10 cellular contexts compared by ENCODE assay signal in genomic region chr1:42529724-42530161, GRCh38.
DNase-seq lines count a peak whose midpoint lies in the region; ATAC-seq, FAIRE-seq and TF ChIP-seq lines count a peak whose summit lies in the region.
"Had no signal": no experiment of that assay in that cellular context is flagged by ENCODE, and none has a peak within 500 bp of the region (broad histone marks: within the 10 kb centered on the region; RNA-seq: fewer than 3 reads in every experiment).

No MANE protein-coding gene starts in this region.

- peak in 1 of 5 donors; percentile 3 for DNase-seq in CD8-positive, alpha-beta memory T cell
- DNase-seq in M059J (ENCODE audit: low read depth) (peak; percentile 80), GM12878 (ENCODE audit: low read depth, low spot score) (no peak), naive B cell (peak; percentile 6), tibial nerve (ENCODE audit: low spot score in 2 of 2) (no peak), activated gamma-delta T cell (lab: John Stamatoyannopoulos, UW) (no peak), mucosa of gallbladder (ENCODE audit: low spot score) (no peak)
- DNase-seq: mesendoderm, NCI-H187 had no signal

- BruUV-seq in GM12878 (replicated peaks; lab: Mats Ljungman, UMichigan): no TSS peak

- intact Hi-C loops in GM12878 (cut with micrococcal nuclease; ENCODE audit: unreplicated experiment): no loop called here

- no peak for TF ChIP-seq EP300 in GM12878 (IDR thresholded peaks at IDR 0.05; ENCODE audit: borderline replicate concordance in 1 of 2, control insufficient read depth in 1 of 2, low read depth in 2 of 2, low read length in 2 of 2)
- no peak for TF ChIP-seq EP300 in tibial nerve (IDR thresholded peaks at IDR 0.05)

- peak overlapping the region in 7 of 8 donors; percentile 15 to 86 (median 79) for H3K27ac Mint-ChIP-seq in CD8-positive, alpha-beta memory T cell
- peak overlapping the region in 4 of 6 donors; percentile 23 to 57 (median 52) for H3K27ac Mint-ChIP-seq in naive B cell

- TF ChIP-seq CTCF in GM12878 (IDR thresholded peaks at IDR 0.05 in 2 of 3, conservative IDR thresholded peaks at IDR 0.05 in 1 of 3; ENCODE audit: control insufficient read depth in 2 of 3, extremely low read depth in 1 of 3, insufficient read depth in 1 of 3, low read depth in 3 of 3, low read length in 3 of 3) (no peak), tibial nerve (IDR thresholded peaks at IDR 0.05) (no peak)

- peak; percentile 38 for FAIRE-seq in GM12878 (lab: Jason Lieb, UNC)

- peak overlapping the region; percentile 59 for H3K4me2 ChIP-seq in GM12878 (ENCODE audit: control insufficient read depth, insufficient read depth)

- H3K27ac ChIP-seq in CD8-positive, alpha-beta memory T cell (ENCODE audit: low read depth, low read length): no peak overlapping the region
- no peak overlapping the region for H3K27ac ChIP-seq in GM12878 (ENCODE audit: control insufficient read depth, insufficient read depth)
- H3K27ac ChIP-seq in tibial nerve: no peak overlapping the region

- H3K36me3 ChIP-seq in CD8-positive, alpha-beta memory T cell (ENCODE audit: insufficient read depth, low read length): no peaks in the 10 kb centered on the region
- H3K36me3 ChIP-seq in GM12878 (ENCODE audit: control insufficient read depth in 2 of 2, insufficient read depth in 2 of 2, low read length in 1 of 2) (no peaks in the 10 kb centered on the region), tibial nerve (peaks cover 0 to 11% (median 0%) of the 10 kb centered on the region in 3 donors)

- no peaks in the 10 kb centered on the region for H3K4me1 ChIP-seq in CD8-positive, alpha-beta memory T cell (ENCODE audit: insufficient read depth, low read length)
- H3K4me1 ChIP-seq in GM12878 (ENCODE audit: control insufficient read depth, insufficient read depth, low read length) (peaks cover 5% of the 10 kb centered on the region; the same call in 1 of the 2 replicates), tibial nerve (no peaks in the 10 kb centered on the region)

- no peak for TF ChIP-seq RAD21 in GM12878 (IDR thresholded peaks at IDR 0.05; ENCODE audit: insufficient read depth, low read depth, low read length)

- CTCF ChIA-PET in CD8-positive, alpha-beta memory T cell (lab: Charles Lee): no interaction called here
- CTCF ChIA-PET in GM12878 (lab: Yijun Ruan, JAX): no interaction called here

- peaks cover 2 to 19% (median 18%) of the 10 kb centered on the region in 3 donors for H3K4me1 Mint-ChIP-seq in CD8-positive, alpha-beta memory T cell
- H3K4me1 Mint-ChIP-seq in naive B cell: peaks cover 4 to 15% (median 12%) of the 10 kb centered on the region in 3 donors

- in situ Hi-C loops in GM12878 (cut with MboI): no loop called here

- H3K9me3 Mint-ChIP-seq in CD8-positive, alpha-beta memory T cell: peaks cover 0 to 2% (median 0%) of the 10 kb centered on the region in 5 donors
- H3K9me3 Mint-ChIP-seq in naive B cell: peaks cover 0 to 15% (median 3%) of the 10 kb centered on the region in 7 donors

- H3K27me3 ChIP-seq in CD8-positive, alpha-beta memory T cell (ENCODE audit: insufficient read depth, low read length, poor library complexity, severe bottlenecking): no peaks in the 10 kb centered on the region
- H3K27me3 ChIP-seq in GM12878 (replicated peaks in 1 of 2; ENCODE audit: control insufficient read depth in 2 of 2, insufficient read depth in 2 of 2, low read length in 1 of 2) (no peaks in the 10 kb centered on the region), tibial nerve (no peaks in the 10 kb centered on the region)

- H3K9me3 ChIP-seq in CD8-positive, alpha-beta memory T cell (ENCODE audit: low read length): no peaks in the 10 kb centered on the region
- H3K9me3 ChIP-seq in GM12878 (replicated peaks; ENCODE audit: control insufficient read depth, insufficient read depth, low read length): no peaks in the 10 kb centered on the region
- H3K9me3 ChIP-seq in tibial nerve: peaks cover 0 to under 1% (median 0%) of the 10 kb centered on the region in 4 donors

- H3K4me3 ChIP-seq in CD8-positive, alpha-beta memory T cell (ENCODE audit: low read length): peak overlapping the region; percentile 57
- H3K4me3 ChIP-seq in GM12878 (peak overlapping the region; percentile 3; the same call in 1 of the 2 replicates), tibial nerve (peak overlapping the region in 1 of 4 donors; percentile 3)

- H3K4me3 Mint-ChIP-seq in CD8-positive, alpha-beta memory T cell: peak overlapping the region; percentile 66 to 88 (median 78)
- H3K4me3 Mint-ChIP-seq in naive B cell: peak overlapping the region; percentile 53 to 78 (median 76)

- peaks cover 2 to 25% (median 11%) of the 10 kb centered on the region in 3 donors for H3K36me3 Mint-ChIP-seq in CD8-positive, alpha-beta memory T cell
- peaks cover 5 to 27% of the 10 kb centered on the region in 2 donors for H3K36me3 Mint-ChIP-seq in naive B cell

- H3K79me2 ChIP-seq in GM12878 (ENCODE audit: control insufficient read depth, insufficient read depth, low read length): no peaks in the 10 kb centered on the region

- TF ChIP-seq POLR2A in GM12878 (IDR thresholded peaks at IDR 0.05; ENCODE audit: low read depth, low read length) (no peak), tibial nerve (IDR thresholded peaks at IDR 0.05) (no peak)

- WGBS in GM12878 (ENCODE audit: insufficient coverage, insufficient replicate concordance, low lambda C conversion rate, missing lambda C conversion rate): 34% methylated on average over 3 of the region's 3 CpGs
- 75 to 83% methylated on average over 3 of the region's 3 CpGs for WGBS in tibial nerve, 2 donors

- peak; percentile 57 for ATAC-seq in GM12878
- peak; percentile 52 to 53 for ATAC-seq in naive B cell (ENCODE audit: low read depth in 2 of 2)
- ATAC-seq in GM21447 (IDR thresholded peaks at IDR 0.05; ENCODE audit: unreplicated experiment): no peak

- RAD21 ChIA-PET in GM12878 (lab: Charles Lee; ENCODE audit: unreplicated experiment): no interaction called here

- H4K20me1 ChIP-seq in GM12878 (ENCODE audit: control insufficient read depth, insufficient read depth): no peaks in the 10 kb centered on the region

- SMC1A ChIA-PET in GM12878 (lab: Charles Lee; ENCODE audit: uncharacterized antibody, unreplicated experiment): no interaction called here

- peak overlapping the region; percentile 83 for H2AFZ ChIP-seq in GM12878 (ENCODE audit: control insufficient read depth, low read depth, low read length)

- no peak overlapping the region for H3K9ac ChIP-seq in GM12878 (ENCODE audit: control insufficient read depth, insufficient read depth, low read length)

- POLR2A ChIA-PET in CD8-positive, alpha-beta memory T cell (lab: Charles Lee): no interaction called here
- POLR2A ChIA-PET in GM12878 (lab: Charles Lee): no interaction called here

- peaks cover 0 to 10% of the 10 kb centered on the region in 2 donors for H3K27me3 Mint-ChIP-seq in CD8-positive, alpha-beta memory T cell
- H3K27me3 Mint-ChIP-seq in naive B cell: no peaks in the 10 kb centered on the region

TF ChIP-seq in GM12878, 131 proteins besides CTCF, POLR2A, EP300 and RAD21 (continues in another document):
- peak; percentile 71; the same call in 1 of the 2 replicates for TF ChIP-seq ZNF24 (IDR thresholded peaks at IDR 0.05)
- no peak for TF ChIP-seq POLR2AphosphoS2 (IDR thresholded peaks at IDR 0.05; ENCODE audit: low read depth, low read length)
- TF ChIP-seq, protein P1, sequence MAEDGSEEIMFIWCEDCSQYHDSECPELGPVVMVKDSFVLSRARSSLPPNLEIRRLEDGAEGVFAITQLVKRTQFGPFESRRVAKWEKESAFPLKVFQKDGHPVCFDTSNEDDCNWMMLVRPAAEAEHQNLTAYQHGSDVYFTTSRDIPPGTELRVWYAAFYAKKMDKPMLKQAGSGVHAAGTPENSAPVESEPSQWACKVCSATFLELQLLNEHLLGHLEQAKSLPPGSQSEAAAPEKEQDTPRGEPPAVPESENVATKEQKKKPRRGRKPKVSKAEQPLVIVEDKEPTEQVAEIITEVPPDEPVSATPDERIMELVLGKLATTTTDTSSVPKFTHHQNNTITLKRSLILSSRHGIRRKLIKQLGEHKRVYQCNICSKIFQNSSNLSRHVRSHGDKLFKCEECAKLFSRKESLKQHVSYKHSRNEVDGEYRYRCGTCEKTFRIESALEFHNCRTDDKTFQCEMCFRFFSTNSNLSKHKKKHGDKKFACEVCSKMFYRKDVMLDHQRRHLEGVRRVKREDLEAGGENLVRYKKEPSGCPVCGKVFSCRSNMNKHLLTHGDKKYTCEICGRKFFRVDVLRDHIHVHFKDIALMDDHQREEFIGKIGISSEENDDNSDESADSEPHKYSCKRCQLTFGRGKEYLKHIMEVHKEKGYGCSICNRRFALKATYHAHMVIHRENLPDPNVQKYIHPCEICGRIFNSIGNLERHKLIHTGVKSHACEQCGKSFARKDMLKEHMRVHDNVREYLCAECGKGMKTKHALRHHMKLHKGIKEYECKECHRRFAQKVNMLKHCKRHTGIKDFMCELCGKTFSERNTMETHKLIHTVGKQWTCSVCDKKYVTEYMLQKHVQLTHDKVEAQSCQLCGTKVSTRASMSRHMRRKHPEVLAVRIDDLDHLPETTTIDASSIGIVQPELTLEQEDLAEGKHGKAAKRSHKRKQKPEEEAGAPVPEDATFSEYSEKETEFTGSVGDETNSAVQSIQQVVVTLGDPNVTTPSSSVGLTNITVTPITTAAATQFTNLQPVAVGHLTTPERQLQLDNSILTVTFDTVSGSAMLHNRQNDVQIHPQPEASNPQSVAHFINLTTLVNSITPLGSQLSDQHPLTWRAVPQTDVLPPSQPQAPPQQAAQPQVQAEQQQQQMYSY (CRISPR knock-in tag; IDR thresholded peaks at IDR 0.05): no peak
- TF ChIP-seq SUZ12 (IDR thresholded peaks at IDR 0.05; ENCODE audit: unreplicated experiment): no peak
- TF ChIP-seq JUNB (IDR thresholded peaks at IDR 0.05): no peak
- peak; percentile 20 to 45; a peak in 1 of 4 replicates for TF ChIP-seq IKZF2 (IDR thresholded peaks at IDR 0.05)
- no peak for TF ChIP-seq PBX3 (IDR thresholded peaks at IDR 0.05; ENCODE audit: insufficient replicate concordance, low read depth, low read length)
- no peak for TF ChIP-seq CBX3 (IDR thresholded peaks at IDR 0.05; ENCODE audit: borderline replicate concordance, low read depth)
- no peak for TF ChIP-seq ETV6 (conservative IDR thresholded peaks at IDR 0.05 in 1 of 2, IDR thresholded peaks at IDR 0.05 in 1 of 2; ENCODE audit: borderline replicate concordance in 1 of 2, low read depth in 1 of 2)

Comparison
In these comparisons a context has a peak if more than half of its experiments do, and no peak if none do; other contexts are left out.
1. DNase-seq: peak in M059J (single experiment) and naive B cell (single experiment); none in GM12878 (single experiment), tibial nerve (0 of 2), activated gamma-delta T cell (single experiment) and mucosa of gallbladder (single experiment).